ENCODE assay signal across 1 cellular context in genomic region chr7:5045558-5046396, GRCh38.
TF ChIP-seq lines count a peak whose summit lies in the region.

Gene RBAK, plus strand, starts transcription at chr7:5045860. Its CDS starts 2,217 bp downstream, at chr7:5048077.

TF ChIP-seq in HepG2, 621 proteins besides CTCF, POLR2A, EP300 and RAD21 (continued from another document and continues in another):
- TF ChIP-seq HOMEZ (CRISPR knock-in tag; IDR thresholded peaks at IDR 0.05; ENCODE audit: low read depth) = no peak
- peak; percentile 82 for TF ChIP-seq TAF1 (CRISPR knock-in tag; IDR thresholded peaks at IDR 0.05)
- TF ChIP-seq ZSCAN25 (CRISPR knock-in tag; IDR thresholded peaks at IDR 0.05) = no peak
- TF ChIP-seq ZNF713 (CRISPR knock-in tag; IDR thresholded peaks at IDR 0.05) = 0 out of 2 replicates have a peak, but pooled peaks have one; percentile 16
- peak; percentile 89 for TF ChIP-seq POLR2AphosphoS5 (IDR thresholded peaks at IDR 0.05; ENCODE audit: low read depth, low read length)
- no peak; the same call in 1 of the 2 replicates for TF ChIP-seq ZNF350 (CRISPR knock-in tag; IDR thresholded peaks at IDR 0.05; ENCODE audit: borderline replicate concordance, low read depth)
- TF ChIP-seq LBX2 (CRISPR knock-in tag; IDR thresholded peaks at IDR 0.05; ENCODE audit: borderline replicate concordance) = 0 out of 2 replicates have a peak, but pooled peaks have one; percentile 3
- TF ChIP-seq GATAD1 (CRISPR knock-in tag; IDR thresholded peaks at IDR 0.05) = peak; percentile 85
- 0 out of 2 replicates have a peak, but pooled peaks have one; percentile 25 for TF ChIP-seq AKAP8 (CRISPR knock-in tag; IDR thresholded peaks at IDR 0.05)
- TF ChIP-seq CBX2 (IDR thresholded peaks at IDR 0.05; ENCODE audit: low read depth, low read length) = no peak
- TF ChIP-seq CBX2 (CRISPR knock-in tag; IDR thresholded peaks at IDR 0.05; ENCODE audit: low read depth) = 0 out of 2 replicates have a peak, but pooled peaks have one; percentile 47
- peak; percentile 91 for TF ChIP-seq HNRNPLL (IDR thresholded peaks at IDR 0.05; ENCODE audit: low read depth, low read length, poor library complexity, severe bottlenecking)
- peak; percentile 95 for TF ChIP-seq PHF8 (CRISPR knock-in tag; IDR thresholded peaks at IDR 0.05)
- TF ChIP-seq CSRNP1 (CRISPR knock-in tag; IDR thresholded peaks at IDR 0.05) = peak; percentile 48; the same call in 1 of the 2 replicates
- peak; percentile 64 for TF ChIP-seq RBM22 (optimal IDR thresholded peaks at IDR 0.05; ENCODE audit: low read length)
- 0 out of 2 replicates have a peak, but pooled peaks have one; percentile 68 for TF ChIP-seq ZNF333 (CRISPR knock-in tag; IDR thresholded peaks at IDR 0.05; ENCODE audit: borderline replicate concordance)
- no peak for TF ChIP-seq ZNF296 (CRISPR knock-in tag; conservative IDR thresholded peaks at IDR 0.05)
- no peak for TF ChIP-seq NFKB2 (CRISPR knock-in tag; IDR thresholded peaks at IDR 0.05; ENCODE audit: borderline replicate concordance)
- TF ChIP-seq THRA (CRISPR knock-in tag; IDR thresholded peaks at IDR 0.05; ENCODE audit: borderline replicate concordance) = peak; percentile 84; the same call in 1 of the 2 replicates
- TF ChIP-seq ATF3 (CRISPR knock-in tag; IDR thresholded peaks at IDR 0.05) = 0 out of 2 replicates have a peak, but pooled peaks have one; percentile 6
- TF ChIP-seq BRCA1 (CRISPR knock-in tag; IDR thresholded peaks at IDR 0.05) = no peak
- peak; percentile 32; the same call in 1 of the 2 replicates for TF ChIP-seq NR0B2 (CRISPR knock-in tag; IDR thresholded peaks at IDR 0.05)
- TF ChIP-seq MXD3 (CRISPR knock-in tag; IDR thresholded peaks at IDR 0.05) = peak; percentile 57; the same call in 1 of the 2 replicates
- TF ChIP-seq ZNF343 (CRISPR knock-in tag; IDR thresholded peaks at IDR 0.05) = no peak
- peak; percentile 84 for TF ChIP-seq YEATS2 (CRISPR knock-in tag; IDR thresholded peaks at IDR 0.05; ENCODE audit: borderline replicate concordance)
- no peak for TF ChIP-seq ZSCAN12 (CRISPR knock-in tag; IDR thresholded peaks at IDR 0.05)
- TF ChIP-seq POGZ (CRISPR knock-in tag; IDR thresholded peaks at IDR 0.05) = peak; percentile 21
- TF ChIP-seq PRDM4 (CRISPR knock-in tag; IDR thresholded peaks at IDR 0.05; ENCODE audit: borderline replicate concordance) = no peak
- peak; percentile 45; the same call in 1 of the 2 replicates for TF ChIP-seq ZNF747 (CRISPR knock-in tag; IDR thresholded peaks at IDR 0.05; ENCODE audit: borderline replicate concordance)
- peak; percentile 78; the same call in 1 of the 2 replicates for TF ChIP-seq ATF7-NPFF (CRISPR knock-in tag; IDR thresholded peaks at IDR 0.05; ENCODE audit: low read depth)
- peak; percentile 42; the same call in 1 of the 2 replicates for TF ChIP-seq ZNF275 (CRISPR knock-in tag; IDR thresholded peaks at IDR 0.05; ENCODE audit: borderline replicate concordance)
- TF ChIP-seq ZNF678 (CRISPR knock-in tag; IDR thresholded peaks at IDR 0.05) = 0 out of 2 replicates have a peak, but pooled peaks have one; percentile 71
- TF ChIP-seq ZNF547 (CRISPR knock-in tag; IDR thresholded peaks at IDR 0.05) = 0 out of 2 replicates have a peak, but pooled peaks have one; percentile 44
- TF ChIP-seq RXRA (CRISPR knock-in tag; IDR thresholded peaks at IDR 0.05) = peak; percentile 92
- TF ChIP-seq SAP130 (CRISPR knock-in tag; IDR thresholded peaks at IDR 0.05; ENCODE audit: low read depth) = peak; percentile 90
- TF ChIP-seq THAP7 (CRISPR knock-in tag; IDR thresholded peaks at IDR 0.05) = 0 out of 2 replicates have a peak, but pooled peaks have one; percentile 35
- TF ChIP-seq HMGXB4 (CRISPR knock-in tag; IDR thresholded peaks at IDR 0.05; ENCODE audit: borderline replicate concordance in 1 of 2, low read depth in 1 of 2) = peak; percentile 71 to 75; a peak in 3 of 4 replicates
- 0 out of 2 replicates have a peak, but pooled peaks have one; percentile 66 for TF ChIP-seq ZNF543 (CRISPR knock-in tag; IDR thresholded peaks at IDR 0.05)
- TF ChIP-seq MXD4 (CRISPR knock-in tag; IDR thresholded peaks at IDR 0.05) = peak; percentile 47
- no peak for TF ChIP-seq ZNF3 (CRISPR knock-in tag; IDR thresholded peaks at IDR 0.05)
- 0 out of 2 replicates have a peak, but pooled peaks have one; percentile 38 for TF ChIP-seq KMT2B (CRISPR knock-in tag; IDR thresholded peaks at IDR 0.05)
- TF ChIP-seq SKI (IDR thresholded peaks at IDR 0.05; ENCODE audit: partially characterized antibody) = no peak
- TF ChIP-seq GPN1 (CRISPR knock-in tag; IDR thresholded peaks at IDR 0.05; ENCODE audit: borderline replicate concordance) = no peak
- TF ChIP-seq CBFB (CRISPR knock-in tag; IDR thresholded peaks at IDR 0.05) = 0 out of 2 replicates have a peak, but pooled peaks have one; percentile 15
- TF ChIP-seq ZNF558 (CRISPR knock-in tag; IDR thresholded peaks at IDR 0.05; ENCODE audit: borderline replicate concordance) = no peak; the same call in 1 of the 2 replicates
- TF ChIP-seq ZNF567 (CRISPR knock-in tag; IDR thresholded peaks at IDR 0.05; ENCODE audit: borderline replicate concordance) = no peak
- 0 out of 2 replicates have a peak, but pooled peaks have one; percentile 56 for TF ChIP-seq DRAP1 (CRISPR knock-in tag; IDR thresholded peaks at IDR 0.05)
- no peak for TF ChIP-seq ZNF362 (CRISPR knock-in tag; IDR thresholded peaks at IDR 0.05; ENCODE audit: borderline replicate concordance)
- 0 out of 2 replicates have a peak, but pooled peaks have one; percentile 61 for TF ChIP-seq ZNF446 (CRISPR knock-in tag; IDR thresholded peaks at IDR 0.05)
- TF ChIP-seq THAP11 (CRISPR knock-in tag; IDR thresholded peaks at IDR 0.05) = peak; percentile 90
- TF ChIP-seq ZNF546 (CRISPR knock-in tag; conservative IDR thresholded peaks at IDR 0.05) = peak; percentile 70; the same call in 1 of the 2 replicates
- TF ChIP-seq ZNF619 (CRISPR knock-in tag; IDR thresholded peaks at IDR 0.05) = 0 out of 2 replicates have a peak, but pooled peaks have one; percentile 25
- TF ChIP-seq ZBTB42 (CRISPR knock-in tag; IDR thresholded peaks at IDR 0.05) = no peak
- peak; percentile 45; the same call in 1 of the 3 replicates for TF ChIP-seq MXI1 (IDR thresholded peaks at IDR 0.05; ENCODE audit: borderline replicate concordance, low read depth, low read length)
